9 cellular contexts compared by ENCODE assay signal in genomic region chr4:3077796-3078195, GRCh38. TPM values are rescaled to one million over a fixed set of nuclear protein-coding genes. Genes with fewer than 3 reads are reported as not detected.
DNase-seq lines count a peak whose midpoint lies in the region; ATAC-seq lines count a peak whose summit lies in the region.
"Had no signal": no experiment of that assay in that cellular context is flagged by ENCODE, and none has a peak within 500 bp of the region (broad histone marks: within the 10 kb centered on the region; RNA-seq: fewer than 3 reads in every experiment).

No MANE protein-coding gene starts in this region.

- no peak overlapping the region for H2BK5ac ChIP-seq in mesenchymal stem cell (ENCODE audit: low read depth, low read length, poor library complexity, severe bottlenecking)

- DNase-seq in activated CD4-positive, alpha-beta T cell treated with anti-CD3 and anti-CD28 coated beads, Interleukin-2, amount 10 ng/mL, durations not matched to agents 24 days and 14 days, result peak; percentile 67
- no peak for DNase-seq in activated CD4-positive, alpha-beta T cell treated with anti-CD3 and anti-CD28 coated beads, Interleukin-2, amount 50 U/mL, for 1 hour
- DNase-seq in mesenchymal stem cell (no peak), DMS114 treated with DMSO at 0.1 percent for 48 hours (lab: John Stamatoyannopoulos, UW; ENCODE audit: unreplicated experiment) (no peak), NCI-H2196 (lab: John Stamatoyannopoulos, UW; ENCODE audit: unreplicated experiment) (no peak)
- no peak for DNase-seq in effector CD8-positive, alpha-beta T cell (lab: John Stamatoyannopoulos, UW)
- DNase-seq: activated CD8-positive, alpha-beta T cell treated with anti-CD3 and anti-CD28 coated beads, Interleukin-2, amount 10 ng/mL, durations not matched to agents 7 days and 5 days had no signal

- H3K27ac ChIP-seq in mesenchymal stem cell (ENCODE audit: low read length, poor library complexity, severe bottlenecking), result no peak overlapping the region

- peaks cover 9% of the 10 kb centered on the region for H3K36me3 Mint-ChIP-seq in activated CD4-positive, alpha-beta T cell treated with anti-CD3 and anti-CD28 coated beads, Interleukin-2, amount 10 ng/mL, durations not matched to agents 24 days and 14 days (ENCODE audit: low read depth)

- H3K9me3 Mint-ChIP-seq in activated CD4-positive, alpha-beta T cell treated with anti-CD3 and anti-CD28 coated beads, Interleukin-2, amount 10 ng/mL, durations not matched to agents 24 days and 14 days, result no peaks in the 10 kb centered on the region

- no peak overlapping the region for H3K14ac ChIP-seq in mesenchymal stem cell (ENCODE audit: low read length in 2 of 2)

- no peak overlapping the region for H2AFZ ChIP-seq in mesenchymal stem cell (ENCODE audit: low read depth, low read length)

- H2BK12ac ChIP-seq in mesenchymal stem cell (ENCODE audit: low read length in 2 of 2), result no peak overlapping the region

- peak overlapping the region; percentile 72 for H3K27ac Mint-ChIP-seq in activated CD4-positive, alpha-beta T cell treated with anti-CD3 and anti-CD28 coated beads, Interleukin-2, amount 10 ng/mL, durations not matched to agents 24 days and 14 days
- H3K27ac Mint-ChIP-seq: activated CD8-positive, alpha-beta T cell treated with anti-CD3 and anti-CD28 coated beads, Interleukin-2, amount 10 ng/mL, durations not matched to agents 7 days and 5 days had no signal

- intact Hi-C loops in activated CD4-positive, alpha-beta T cell treated with anti-CD3 and anti-CD28 coated beads, Interleukin-2, amount 10 ng/mL, durations not matched to agents 24 days and 14 days (cut with micrococcal nuclease), result no loop called here

- no peaks in the 10 kb centered on the region for H3K27me3 Mint-ChIP-seq in activated CD4-positive, alpha-beta T cell treated with anti-CD3 and anti-CD28 coated beads, Interleukin-2, amount 10 ng/mL, durations not matched to agents 24 days and 14 days

- peaks cover 9% of the 10 kb centered on the region for H3K79me1 ChIP-seq in mesenchymal stem cell (replicated peaks; ENCODE audit: low read length, poor library complexity, severe bottlenecking)

- H4K8ac ChIP-seq in mesenchymal stem cell (ENCODE audit: low read length), result no peak overlapping the region

- peak overlapping the region; percentile 61 for H3K4me3 Mint-ChIP-seq in activated CD4-positive, alpha-beta T cell treated with anti-CD3 and anti-CD28 coated beads, Interleukin-2, amount 10 ng/mL, durations not matched to agents 24 days and 14 days
- H3K4me3 Mint-ChIP-seq: activated CD8-positive, alpha-beta T cell treated with anti-CD3 and anti-CD28 coated beads, Interleukin-2, amount 10 ng/mL, durations not matched to agents 7 days and 5 days had no signal

- no peaks in the 10 kb centered on the region for H3K9me3 ChIP-seq in mesenchymal stem cell (ENCODE audit: control insufficient read depth, low read length)

- peak overlapping the region; percentile 45 for H3K9ac ChIP-seq in mesenchymal stem cell (ENCODE audit: low read length)

- no peak overlapping the region for H3K23ac ChIP-seq in mesenchymal stem cell (ENCODE audit: low read length in 2 of 2)

- no peak overlapping the region for H3K4me2 ChIP-seq in mesenchymal stem cell (ENCODE audit: low read length, poor library complexity, severe bottlenecking)

- no peak overlapping the region for H2BK120ac ChIP-seq in mesenchymal stem cell (ENCODE audit: low read depth, low read length)

- 46% methylated on average over 2 of the region's 2 CpGs for WGBS in mesenchymal stem cell

- no peaks in the 10 kb centered on the region for H3K27me3 ChIP-seq in mesenchymal stem cell (ENCODE audit: control insufficient read depth in 1 of 2, insufficient read depth in 1 of 2, low read length in 2 of 2)

- no peak overlapping the region for H3K4ac ChIP-seq in mesenchymal stem cell (ENCODE audit: low read depth in 1 of 2, low read length in 2 of 2)

- H3K4me1 Mint-ChIP-seq in activated CD4-positive, alpha-beta T cell treated with anti-CD3 and anti-CD28 coated beads, Interleukin-2, amount 10 ng/mL, durations not matched to agents 24 days and 14 days, result peaks cover 37% of the 10 kb centered on the region

- peak; percentile 29 for ATAC-seq in GM21381 (IDR thresholded peaks at IDR 0.05; ENCODE audit: unreplicated experiment)
- ATAC-seq in HG03469 (IDR thresholded peaks at IDR 0.05; ENCODE audit: unreplicated experiment), result peak; percentile 31
- ATAC-seq: activated CD8-positive, alpha-beta T cell treated with anti-CD3 and anti-CD28 coated beads, Interleukin-2, amount 10 ng/mL, durations not matched to agents 7 days and 5 days had no signal

- H2BK15ac ChIP-seq in mesenchymal stem cell (ENCODE audit: low read depth, poor library complexity, severe bottlenecking), result no peak overlapping the region

- H3K4me1 ChIP-seq in mesenchymal stem cell (ENCODE audit: control insufficient read depth, insufficient read depth, low read depth, low read length), result peaks cover 8% of the 10 kb centered on the region

- H3K4me3 ChIP-seq in mesenchymal stem cell (ENCODE audit: insufficient read depth in 1 of 2, low read depth in 1 of 2, low read length in 2 of 2), result no peak overlapping the region

- H3K18ac ChIP-seq in mesenchymal stem cell (ENCODE audit: low read depth in 1 of 2, low read length in 2 of 2), result no peak overlapping the region

- H3K36me3 ChIP-seq in mesenchymal stem cell (ENCODE audit: control insufficient read depth in 1 of 2, insufficient read depth in 2 of 2, low read depth in 1 of 2, low read length in 2 of 2), result no peaks in the 10 kb centered on the region

- H4K91ac ChIP-seq in mesenchymal stem cell (ENCODE audit: low read length), result no peak overlapping the region

- no peak overlapping the region for H2AK5ac ChIP-seq in mesenchymal stem cell (ENCODE audit: low read length, severe bottlenecking)

RNA-seq across cellular contexts. Expression of gene HTT, which starts 3.3 kb away (rescaled TPM):
- 67.4 and 70.6 TPM in 2 replicates for total RNA-seq in activated CD4-positive, alpha-beta T cell treated with anti-CD3 and anti-CD28 coated beads, Interleukin-2, amount 10 ng/mL, durations not matched to agents 24 days and 14 days
- polyA plus RNA-seq in mesenchymal stem cell (2013, experiment 1 of 2), result 16.8 TPM
- 13.9 TPM for polyA plus RNA-seq in mesenchymal stem cell (2013, experiment 2 of 2)

RNA-seq across cellular contexts. Expression of gene HTT-AS, which starts 3.5 kb away (rescaled TPM):
- total RNA-seq in activated CD4-positive, alpha-beta T cell treated with anti-CD3 and anti-CD28 coated beads, Interleukin-2, amount 10 ng/mL, durations not matched to agents 24 days and 14 days, result not detected in 2 replicates
- polyA plus RNA-seq in mesenchymal stem cell (2013, experiment 1 of 2), result not detected
- polyA plus RNA-seq in mesenchymal stem cell (2013, experiment 2 of 2), result not detected
- total RNA-seq: activated CD8-positive, alpha-beta T cell treated with anti-CD3 and anti-CD28 coated beads, Interleukin-2, amount 10 ng/mL, durations not matched to agents 7 days and 5 days had no signal
